In the genomic region with DNA sequence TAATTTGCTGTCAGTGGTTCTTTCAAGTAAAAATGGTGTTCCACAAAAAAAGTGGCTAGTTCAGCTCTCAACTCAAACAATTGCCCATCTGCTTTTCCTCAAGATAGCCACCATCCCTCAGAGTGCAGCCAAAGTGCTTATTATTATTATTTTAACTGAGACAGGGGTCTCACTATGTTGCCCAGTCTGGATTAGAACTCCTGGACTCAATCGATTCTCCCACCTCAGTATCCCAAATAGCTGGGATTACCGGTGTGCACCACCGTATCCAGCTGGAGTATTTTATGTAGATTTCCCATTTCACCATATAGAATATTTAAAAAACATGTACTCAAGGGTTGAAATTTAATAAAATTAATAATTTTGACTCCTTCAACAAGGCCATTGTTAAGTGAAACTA, we compare ENCODE assay signal across 20 cellular contexts.
DNase-seq lines count a peak whose midpoint lies in the region; ATAC-seq, FAIRE-seq and TF ChIP-seq lines count a peak whose summit lies in the region.
"Had no signal": no experiment of that assay in that cellular context is flagged by ENCODE, and none has a peak within 500 bp of the region (broad histone marks: within the 10 kb centered on the region; RNA-seq: fewer than 3 reads in every experiment).

No MANE protein-coding gene starts in this region.

- no peak for TF ChIP-seq EP300 in A549 (IDR thresholded peaks at IDR 0.05)
- no peak for TF ChIP-seq EP300 in stomach (IDR thresholded peaks at IDR 0.05)

- H3F3A ChIP-seq in PC-3 (ENCODE audit: low read length, unreplicated experiment), result no peaks in the 10 kb centered on the region

- H3K27ac ChIP-seq in A549 (peak overlapping the region; percentile 87 to 89), PC-3 (ENCODE audit: low read length) (peak overlapping the region; percentile 73), epithelial cell of prostate (peak overlapping the region; percentile 38), right lobe of liver (peak overlapping the region; percentile 3 to 90 (median 8)), stomach (no peak overlapping the region)
- H3K27ac ChIP-seq: 22Rv1; BLaER1 treated with 17β-estradiol and CSF1 and Interleukin-3, amounts not matched to agents 10 nM and 100 nM; KMS-11 had no signal

- no peak for TF ChIP-seq CTCF in A549 (IDR thresholded peaks at IDR 0.05)
- no peak for TF ChIP-seq CTCF in PC-3 (conservative IDR thresholded peaks at IDR 0.05; ENCODE audit: low read depth, low read length)
- no peak for TF ChIP-seq CTCF in right lobe of liver (IDR thresholded peaks at IDR 0.05)
- no peak for TF ChIP-seq CTCF in stomach (IDR thresholded peaks at IDR 0.05)
- TF ChIP-seq CTCF in nephron progenitor cell (IDR thresholded peaks at IDR 0.05), result no peak
- TF ChIP-seq CTCF in Caco-2 (IDR thresholded peaks at IDR 0.05; ENCODE audit: insufficient read depth in 1 of 2, low read depth in 1 of 2, low read length in 1 of 2, severe bottlenecking in 1 of 2, unreplicated experiment in 1 of 2), result no peak

- H3K36me3 Mint-ChIP-seq in nephron progenitor cell (ENCODE audit: low read depth), result no peaks in the 10 kb centered on the region
- peaks cover 4% of the 10 kb centered on the region for H3K36me3 Mint-ChIP-seq in Caco-2 (ENCODE audit: insufficient read depth, unreplicated experiment)
- H3K36me3 Mint-ChIP-seq: CD4-positive, CD25-positive, alpha-beta regulatory T cell; IgD-negative memory B cell had no signal

- BruUV-seq in PC-3 (replicated peaks; lab: Mats Ljungman, UMichigan) (no TSS peak), Caco-2 (replicated peaks; lab: Mats Ljungman, UMichigan) (no TSS peak)

- H3K27me3 ChIP-seq in PC-3 (ENCODE audit: low read length) (no peaks in the 10 kb centered on the region), right lobe of liver (peaks cover 0 to under 1% of the 10 kb centered on the region in 2 donors), stomach (peaks cover 0 to 16% (median 3%) of the 10 kb centered on the region in 3 donors), Caco-2 (replicated peaks; ENCODE audit: control insufficient read depth, insufficient read depth, low read length) (no peaks in the 10 kb centered on the region)

- no peak overlapping the region for H2AFZ ChIP-seq in PC-3 (ENCODE audit: low read length)
- H2AFZ ChIP-seq: GM23338 had no signal

- peaks cover 5% of the 10 kb centered on the region for H3K27me3 Mint-ChIP-seq in nephron progenitor cell (ENCODE audit: low read depth, poor library complexity)
- no peaks in the 10 kb centered on the region for H3K27me3 Mint-ChIP-seq in Caco-2 (ENCODE audit: insufficient read depth, unreplicated experiment)
- H3K27me3 Mint-ChIP-seq: CD4-positive, CD25-positive, alpha-beta regulatory T cell had no signal

- no peak overlapping the region; the same call in 1 of the 2 replicates for H3K9ac ChIP-seq in PC-3 (ENCODE audit: low read length)
- H3K9ac ChIP-seq: BLaER1 treated with 17β-estradiol and CSF1 and Interleukin-3, amounts not matched to agents 10 nM and 100 nM; KMS-11 had no signal

- H3K4me2 ChIP-seq in A549, result peak overlapping the region; percentile 63
- peak overlapping the region; percentile 29 for H3K4me2 ChIP-seq in PC-3 (ENCODE audit: low read length)
- H3K4me2 ChIP-seq: BLaER1 treated with 17β-estradiol and CSF1 and Interleukin-3, amounts not matched to agents 10 nM and 100 nM; GM23338; KMS-11 had no signal

- H3K4me1 ChIP-seq in A549 (peaks cover 50% of the 10 kb centered on the region), PC-3 (ENCODE audit: insufficient read depth, low read length) (peaks cover 20% of the 10 kb centered on the region), right lobe of liver (peaks cover 0 to 11% (median 2%) of the 10 kb centered on the region in 4 donors), stomach (no peaks in the 10 kb centered on the region), Caco-2 (peaks cover 3% of the 10 kb centered on the region)
- H3K4me1 ChIP-seq: BLaER1 treated with 17β-estradiol and CSF1 and Interleukin-3, amounts not matched to agents 10 nM and 100 nM had no signal

- H3K9me3 ChIP-seq in A549 (no peaks in the 10 kb centered on the region), PC-3 (ENCODE audit: low read length) (no peaks in the 10 kb centered on the region), right lobe of liver (no peaks in the 10 kb centered on the region), stomach (peaks cover 0 to 9% (median 4%) of the 10 kb centered on the region in 4 donors), Caco-2 (no peaks in the 10 kb centered on the region)

- H3K27ac Mint-ChIP-seq in nephron progenitor cell, result no peak overlapping the region
- H3K27ac Mint-ChIP-seq in Caco-2 (ENCODE audit: unreplicated experiment), result no peak overlapping the region
- H3K27ac Mint-ChIP-seq: CD4-positive, CD25-positive, alpha-beta regulatory T cell; GM23338; H9; HFFc6; IgD-negative memory B cell had no signal

- POLR2A ChIA-PET in A549 (lab: Yijun Ruan, JAX), result no interaction called here
- POLR2A ChIA-PET in PC-3 (lab: Charles Lee; ENCODE audit: unreplicated experiment), result interaction anchor here (0.8 kb wide), 1 partner anchor 84 kb away, joined by 7 read pairs; no protein-coding TSS in a partner anchor
- POLR2A ChIA-PET in Caco-2 (lab: Charles Lee), result no interaction called here

- no peaks in the 10 kb centered on the region for H4K20me1 ChIP-seq in PC-3 (ENCODE audit: low read length)

- CTCF ChIA-PET in A549 (lab: Yijun Ruan, JAX) (interaction anchor here (2.1 kb wide), 1 partner anchor 92 kb away, joined by 7 read pairs; no protein-coding TSS in a partner anchor), PC-3 (lab: Charles Lee) (no interaction called here), Caco-2 (lab: Charles Lee) (no interaction called here)

- H3K4me1 Mint-ChIP-seq in nephron progenitor cell, result peaks cover 31% of the 10 kb centered on the region
- no peaks in the 10 kb centered on the region for H3K4me1 Mint-ChIP-seq in Caco-2 (ENCODE audit: low read depth, unreplicated experiment)
- H3K4me1 Mint-ChIP-seq: CD4-positive, CD25-positive, alpha-beta regulatory T cell; IgD-negative memory B cell had no signal

- ATAC-seq in A549 (no peak), PC-3 (no peak), right lobe of liver (no peak)
- ATAC-seq: GM23338 had no signal

- H3K9me2 ChIP-seq in PC-3 (replicated peaks; ENCODE audit: low read length), result no peaks in the 10 kb centered on the region

- H3K4me3 Mint-ChIP-seq in nephron progenitor cell, result no peak overlapping the region
- no peak overlapping the region for H3K4me3 Mint-ChIP-seq in Caco-2 (ENCODE audit: unreplicated experiment)
- H3K4me3 Mint-ChIP-seq: CD4-positive, CD25-positive, alpha-beta regulatory T cell; GM23338; H9; HFFc6; IgD-negative memory B cell had no signal

- peaks cover 29% of the 10 kb centered on the region for H3K9me3 Mint-ChIP-seq in nephron progenitor cell
- no peaks in the 10 kb centered on the region for H3K9me3 Mint-ChIP-seq in Caco-2 (ENCODE audit: unreplicated experiment)
- H3K9me3 Mint-ChIP-seq: HFFc6 had no signal

- intact Hi-C loops in PC-3 (cut with micrococcal nuclease), result no loop called here
- intact Hi-C loops in right lobe of liver (cut with DNase I), result no loop called here
- intact Hi-C loops in stomach (cut with DNase I; ENCODE audit: low total_unique reads), result no loop called here
- intact Hi-C loops in Caco-2 (cut with micrococcal nuclease; ENCODE audit: unreplicated experiment), result no loop called here

- TF ChIP-seq POLR2A in A549 (IDR thresholded peaks at IDR 0.05; ENCODE audit: low read length), result no peak
- TF ChIP-seq POLR2A in right lobe of liver (IDR thresholded peaks at IDR 0.05), result no peak
- no peak for TF ChIP-seq POLR2A in stomach (IDR thresholded peaks at IDR 0.05)

- no peak for FAIRE-seq in A549 (lab: Jason Lieb, UNC)
- FAIRE-seq: D721Med, G401.6 had no signal

- H3K4me3 ChIP-seq in A549, result no peak overlapping the region
- H3K4me3 ChIP-seq in PC-3 (ENCODE audit: low read length), result no peak overlapping the region
- no peak overlapping the region for H3K4me3 ChIP-seq in right lobe of liver
- no peak overlapping the region for H3K4me3 ChIP-seq in stomach
- H3K4me3 ChIP-seq in Caco-2 (ENCODE audit: low read depth, low read length), result no peak overlapping the region
- H3K4me3 ChIP-seq: BLaER1 treated with 17β-estradiol and CSF1 and Interleukin-3, amounts not matched to agents 10 nM and 100 nM; GM23338 had no signal

- WGBS in A549 (ENCODE audit: missing lambda C conversion rate), result 72% methylated on average over 3 of the region's 3 CpGs
- 85% methylated on average over 3 of the region's 3 CpGs for WGBS in right lobe of liver (ENCODE audit: insufficient coverage, low coverage, low lambda C conversion rate, missing lambda C conversion rate)
- WGBS in stomach, 5 donors, result 91 to 97% (median 96%) methylated on average over 3 of the region's 3 CpGs

- no peaks in the 10 kb centered on the region for H3K79me2 ChIP-seq in PC-3 (ENCODE audit: low read length)

- DNase-seq in A549 (ENCODE audit: low read depth in 1 of 2, low spot score in 1 of 2) (no peak), PC-3 (no peak), epithelial cell of prostate (ENCODE audit: low read depth, low spot score) (no peak), right lobe of liver (no peak), stomach (no peak), nephron progenitor cell (no peak), Caco-2 (no peak)
- DNase-seq: ACHN; CD4-positive, CD25-positive, alpha-beta regulatory T cell; DMS153; DMS79 treated with DMSO at 0.1 percent for 48 hours; H9 had no signal

- no peak for TF ChIP-seq RAD21 in A549 (conservative IDR thresholded peaks at IDR 0.05 in 1 of 2, IDR thresholded peaks at IDR 0.05 in 1 of 2)

- H3K36me3 ChIP-seq in PC-3 (ENCODE audit: low read depth, low read length) (no peaks in the 10 kb centered on the region), right lobe of liver (no peaks in the 10 kb centered on the region), stomach (no peaks in the 10 kb centered on the region), Caco-2 (ENCODE audit: control insufficient read depth, insufficient read depth, low read length) (no peaks in the 10 kb centered on the region)
- H3K36me3 ChIP-seq: BLaER1 treated with 17β-estradiol and CSF1 and Interleukin-3, amounts not matched to agents 10 nM and 100 nM had no signal

TF ChIP-seq in A549, 52 proteins besides CTCF, POLR2A, EP300 and RAD21 (continues in another document):
- TF ChIP-seq NPAS2 (CRISPR knock-in tag; IDR thresholded peaks at IDR 0.05; ENCODE audit: borderline replicate concordance) (no peak), RNF2 (IDR thresholded peaks at IDR 0.05; ENCODE audit: borderline replicate concordance, low read depth) (no peak), RCOR1 (IDR thresholded peaks at IDR 0.05; ENCODE audit: low read depth, low read length) (no peak), CEBPB (IDR thresholded peaks at IDR 0.05) (no peak), HDAC2 (IDR thresholded peaks at IDR 0.05) (no peak), CHD2 (IDR thresholded peaks at IDR 0.05; ENCODE audit: low read length, partially characterized antibody) (no peak), JUN (IDR thresholded peaks at IDR 0.05) (no peak), FOSL2 (IDR thresholded peaks at IDR 0.05) (no peak), FOSL2 (CRISPR knock-in tag; IDR thresholded peaks at IDR 0.05) (no peak), EHMT2 (IDR thresholded peaks at IDR 0.05; ENCODE audit: low read depth) (no peak)
- TF ChIP-seq, protein P1, sequence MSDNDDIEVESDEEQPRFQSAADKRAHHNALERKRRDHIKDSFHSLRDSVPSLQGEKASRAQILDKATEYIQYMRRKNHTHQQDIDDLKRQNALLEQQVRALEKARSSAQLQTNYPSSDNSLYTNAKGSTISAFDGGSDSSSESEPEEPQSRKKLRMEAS (IDR thresholded peaks at IDR 0.05), result no peak

Comparison
In these comparisons a context has a peak if more than half of its experiments do, and no peak if none do; other contexts are left out.
1. H3K27ac ChIP-seq: peak in A549 (2 of 2), PC-3 (single experiment), epithelial cell of prostate (single experiment) and right lobe of liver (3 of 3); none in stomach (0 of 5).